8 cellular contexts compared by ENCODE assay signal in the genomic region with DNA sequence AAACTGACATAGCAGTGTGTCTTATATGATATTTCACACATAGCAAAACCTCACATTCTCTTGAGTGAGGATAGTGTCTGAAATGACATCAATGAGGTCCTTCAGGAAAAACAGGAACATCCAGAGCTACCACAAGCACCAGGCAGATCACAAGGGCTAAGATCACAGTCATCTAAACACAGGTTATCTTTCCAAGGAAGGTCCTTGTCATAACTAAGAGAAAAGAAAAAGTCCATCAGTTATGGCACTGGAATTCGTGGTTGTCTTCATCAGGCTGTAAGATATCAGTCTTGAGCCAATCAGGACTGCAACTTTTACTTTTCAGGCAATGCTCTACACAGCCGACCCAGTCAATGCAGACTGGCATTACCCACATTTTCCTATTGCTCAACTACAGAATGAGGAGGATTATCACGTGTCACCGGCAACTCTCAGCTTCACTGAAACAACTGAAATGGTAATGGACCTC. TPM values are rescaled to one million over a fixed set of nuclear protein-coding genes. Genes with fewer than 3 reads are reported as not detected.
DNase-seq lines count a peak whose midpoint lies in the region; ATAC-seq and TF ChIP-seq lines count a peak whose summit lies in the region.

No MANE protein-coding gene starts in this region.

- peaks cover 0 to 13% (median 0%) of the 10 kb centered on the region in 3 donors for H3K36me3 ChIP-seq in Peyer's patch
- peaks cover 9 to 27% (median 16%) of the 10 kb centered on the region in 4 donors for H3K36me3 ChIP-seq in esophagus muscularis mucosa

- POLR2A ChIA-PET in naive thymus-derived CD8-positive, alpha-beta T cell (lab: Charles Lee) = no interaction called here

- H3K27ac ChIP-seq in Peyer's patch = peak overlapping the region in 3 of 4 donors; percentile 29 to 72 (median 42)
- H3K27ac ChIP-seq in esophagus muscularis mucosa (replicated peaks in 1 of 4) = peak overlapping the region; percentile 84 to 92 (median 87)

- H3K9me3 ChIP-seq in Peyer's patch (no peaks in the 10 kb centered on the region), esophagus muscularis mucosa (no peaks in the 10 kb centered on the region)

- H3K4me3 ChIP-seq in Peyer's patch (no peak overlapping the region), esophagus muscularis mucosa (peak overlapping the region; percentile 18 to 37 (median 28))

- H3K36me3 Mint-ChIP-seq in naive thymus-derived CD8-positive, alpha-beta T cell = peaks cover 0 to 6% (median 2%) of the 10 kb centered on the region in 3 donors

- H3K27me3 Mint-ChIP-seq in naive thymus-derived CD8-positive, alpha-beta T cell = peaks cover 1 to 18% (median 5%) of the 10 kb centered on the region in 5 donors

- H3K9me3 Mint-ChIP-seq in naive thymus-derived CD8-positive, alpha-beta T cell = no peaks in the 10 kb centered on the region

- no peaks in the 10 kb centered on the region for H3K27me3 ChIP-seq in Peyer's patch
- H3K27me3 ChIP-seq in esophagus muscularis mucosa = no peaks in the 10 kb centered on the region

- H3K27ac Mint-ChIP-seq in naive thymus-derived CD8-positive, alpha-beta T cell = no peak overlapping the region

- TF ChIP-seq POLR2A in Peyer's patch (IDR thresholded peaks at IDR 0.05) (no peak), esophagus muscularis mucosa (IDR thresholded peaks at IDR 0.05; ENCODE audit: low read depth) (peak; percentile 17)

- intact Hi-C loops in esophagus muscularis mucosa (cut with DNase I) = no loop called here

- peaks cover 4 to 16% (median 10%) of the 10 kb centered on the region in 4 donors for H3K4me1 Mint-ChIP-seq in naive thymus-derived CD8-positive, alpha-beta T cell

- no peak for ATAC-seq in naive thymus-derived CD8-positive, alpha-beta T cell
- no peak for ATAC-seq in HG03280 (IDR thresholded peaks at IDR 0.05; ENCODE audit: unreplicated experiment)

- 19% methylated on average over 4 of the region's 4 CpGs for WGBS in esophagus muscularis mucosa

- H3K4me3 Mint-ChIP-seq in naive thymus-derived CD8-positive, alpha-beta T cell = peak overlapping the region in 1 of 10 donors; percentile 1

- no peak for TF ChIP-seq EP300 in esophagus muscularis mucosa (IDR thresholded peaks at IDR 0.05)

- H3K4me1 ChIP-seq in Peyer's patch = peaks cover 0 to 11% (median 0%) of the 10 kb centered on the region in 4 donors
- peaks cover 49 to 85% (median 77%) of the 10 kb centered on the region in 4 donors for H3K4me1 ChIP-seq in esophagus muscularis mucosa

- peak; percentile 54 for DNase-seq in ELR (ENCODE audit: low read depth)
- DNase-seq in Peyer's patch = no peak
- no peak for DNase-seq in esophagus muscularis mucosa (ENCODE audit: extremely low spot score)
- DNase-seq in renal cortical epithelial cell (ENCODE audit: low read depth) = peak; percentile 86
- DNase-seq in naive thymus-derived CD8-positive, alpha-beta T cell = no peak
- no peak for DNase-seq in COLO668 (lab: John Stamatoyannopoulos, UW; ENCODE audit: unreplicated experiment)
- DNase-seq in NCI-H2227 treated with DMSO at 0.1 percent for 48 hours (lab: John Stamatoyannopoulos, UW) = no peak

- TF ChIP-seq CTCF in Peyer's patch (IDR thresholded peaks at IDR 0.05) = no peak
- TF ChIP-seq CTCF in esophagus muscularis mucosa (IDR thresholded peaks at IDR 0.05) = no peak

RNA-seq across cellular contexts. Expression of gene SORT1, which starts 26.4 kb away (rescaled TPM):
- 100 to 1,000 TPM in 2 of 4 donors, 10 to 100 TPM in 2; 24.8 to 124 (median 96.0) TPM for total RNA-seq in Peyer's patch
- 100 to 1,000 TPM in 3 of 4 donors, 10 to 100 TPM in 1; 92.6 to 136 (median 134) TPM for total RNA-seq in esophagus muscularis mucosa
- 53.0 and 96.6 TPM in 2 replicates for total RNA-seq in renal cortical epithelial cell
- total RNA-seq in naive thymus-derived CD8-positive, alpha-beta T cell = 1 to 10 TPM; 2.2 to 2.5 TPM
- 1 to 10 TPM in 2 of 3 donors, under 1 TPM in 1; 0.43 to 1.6 (median 1.2) TPM for polyA plus RNA-seq in naive thymus-derived CD8-positive, alpha-beta T cell

RNA-seq across cellular contexts. Expression of gene PSMA5, which starts 54.9 kb away (rescaled TPM):
- total RNA-seq in Peyer's patch (10 to 100 TPM; 29.7 to 69.3 (median 50.4) TPM), esophagus muscularis mucosa (10 to 100 TPM; 15.8 to 29.8 (median 27.4) TPM), renal cortical epithelial cell (60.9 and 93.9 TPM in 2 replicates)
- 10 to 100 TPM; 71.1 to 74.5 TPM for total RNA-seq in naive thymus-derived CD8-positive, alpha-beta T cell
- polyA plus RNA-seq in naive thymus-derived CD8-positive, alpha-beta T cell = 10 to 100 TPM; 73.8 to 93.9 (median 84.6) TPM

Comparison
In these comparisons a context has a peak if more than half of its experiments do, and no peak if none do; other contexts are left out.
1. DNase-seq: peak in ELR (single experiment) and renal cortical epithelial cell (single experiment); none in Peyer's patch (0 of 3), esophagus muscularis mucosa (single experiment), naive thymus-derived CD8-positive, alpha-beta T cell (0 of 10), COLO668 (single experiment) and NCI-H2227 treated with DMSO at 0.1 percent for 48 hours (single experiment).
2. H3K4me3 ChIP-seq: peak in esophagus muscularis mucosa (4 of 4); none in Peyer's patch (0 of 4).
3. RNA of gene SORT1, which starts 26.4 kb away (total RNA-seq): 92.6 to 136 TPM in esophagus muscularis mucosa, 24.8 to 124 TPM in Peyer's patch and 53.0 to 96.6 TPM in renal cortical epithelial cell; 2.2 to 2.5 TPM in naive thymus-derived CD8-positive, alpha-beta T cell; every median in the first group is over 4 times any median in the second.